ENCODE assay signal across 14 cellular contexts in genomic region chr17:72142614-72143013, GRCh38. TPM values are rescaled to one million over a fixed set of nuclear protein-coding genes. Genes with fewer than 3 reads are reported as not detected.
A peak's percentile ranks its signal among the peaks of the same experiment; 100 is the strongest.
DNase-seq lines count a peak whose midpoint lies in the region; ATAC-seq and TF ChIP-seq lines count a peak whose summit lies in the region.
"Had no signal": no experiment of that assay in that cellular context is flagged by ENCODE, and none has a peak within 500 bp of the region (broad histone marks: within the 10 kb centered on the region; RNA-seq: fewer than 3 reads in every experiment).

No MANE protein-coding gene starts in this region.

- POLR2A ChIA-PET in PC-3 (lab: Charles Lee; ENCODE audit: unreplicated experiment) = no interaction called here

- CTCF ChIA-PET in PC-3 (lab: Charles Lee) = no interaction called here

- DNase-seq in NCI-H2171 treated with DMSO at 0.1 percent for 48 hours (lab: John Stamatoyannopoulos, UW) (peak; percentile 59), NCI-H2171 (lab: John Stamatoyannopoulos, UW) (no peak), NCI-H524 treated with DMSO at 0.1 percent for 48 hours (lab: John Stamatoyannopoulos, UW) (peak; percentile 100), colonic mucosa (no peak), OCI-M1 (lab: John Stamatoyannopoulos, UW) (no peak), PC-3 (no peak), GM13976 (ENCODE audit: low spot score) (no peak)
- DNase-seq: BE2C; CD4-positive, CD25-positive, alpha-beta regulatory T cell; MV-4-11; NCI-H1417 treated with DMSO at 0.1 percent for 48 hours; NCI-H82 had no signal

- in situ Hi-C loops in GM13976 (cut with MboI; ENCODE audit: low sequenced_read_pairs, unreplicated experiment) = no loop called here

- no TSS peak for BruUV-seq in PC-3 (replicated peaks; lab: Mats Ljungman, UMichigan)

- no peak overlapping the region for H2AFZ ChIP-seq in PC-3 (ENCODE audit: low read length)

- H3K36me3 ChIP-seq in colonic mucosa (no peaks in the 10 kb centered on the region), PC-3 (ENCODE audit: low read depth, low read length) (no peaks in the 10 kb centered on the region)
- H3K36me3 ChIP-seq: BE2C had no signal

- H3K4me1 ChIP-seq in colonic mucosa = no peaks in the 10 kb centered on the region
- peaks cover 9% of the 10 kb centered on the region; the same call in 1 of the 2 replicates for H3K4me1 ChIP-seq in PC-3 (ENCODE audit: insufficient read depth, low read length)
- H3K4me1 ChIP-seq: BE2C had no signal

- no peaks in the 10 kb centered on the region for H3K79me2 ChIP-seq in PC-3 (ENCODE audit: low read length)

- H3K27ac ChIP-seq in colonic mucosa (peak overlapping the region; percentile 18), PC-3 (ENCODE audit: low read length) (no peak overlapping the region)
- H3K27ac ChIP-seq: KMS-11 had no signal

- no peaks in the 10 kb centered on the region for H4K20me1 ChIP-seq in PC-3 (ENCODE audit: low read length)

- intact Hi-C loops in colonic mucosa (cut with DNase I) (no loop called here), PC-3 (cut with micrococcal nuclease) (no loop called here)

- TF ChIP-seq CTCF in colonic mucosa (IDR thresholded peaks at IDR 0.05) = no peak
- TF ChIP-seq CTCF in PC-3 (conservative IDR thresholded peaks at IDR 0.05; ENCODE audit: low read depth, low read length) = no peak
- no peak for TF ChIP-seq CTCF in GM13976 (IDR thresholded peaks at IDR 0.05; ENCODE audit: borderline replicate concordance, control extremely low read depth, extremely low read depth, insufficient read depth, missing control alignments)

- H3K9me2 ChIP-seq in PC-3 (replicated peaks; ENCODE audit: low read length) = no peaks in the 10 kb centered on the region

- H3K9me3 ChIP-seq in colonic mucosa (no peaks in the 10 kb centered on the region), PC-3 (ENCODE audit: low read length) (no peaks in the 10 kb centered on the region)
- H3K9me3 ChIP-seq: BE2C, Caco-2 had no signal

- no peak for ATAC-seq in PC-3

- no peak overlapping the region for H3K4me2 ChIP-seq in PC-3 (ENCODE audit: low read length)
- H3K4me2 ChIP-seq: KMS-11 had no signal

- H3F3A ChIP-seq in PC-3 (ENCODE audit: low read length, unreplicated experiment) = no peaks in the 10 kb centered on the region

- H3K4me3 ChIP-seq in colonic mucosa (no peak overlapping the region), PC-3 (ENCODE audit: low read length) (no peak overlapping the region)

- H3K9ac ChIP-seq in colonic mucosa (ENCODE audit: low read depth in 2 of 2, low read length in 2 of 2) = no peak overlapping the region
- no peak overlapping the region for H3K9ac ChIP-seq in PC-3 (ENCODE audit: low read length)
- H3K9ac ChIP-seq: KMS-11 had no signal

- H3K27me3 ChIP-seq in colonic mucosa (no peaks in the 10 kb centered on the region), PC-3 (ENCODE audit: low read length) (no peaks in the 10 kb centered on the region)
- H3K27me3 ChIP-seq: BE2C had no signal

RNA-seq across cellular contexts. Expression of gene SOX9, which starts 21.8 kb away (rescaled TPM):
- 10 to 100 TPM; 52.3 to 74.2 TPM for total RNA-seq in colonic mucosa
- total RNA-seq in PC-3 (2014; rRNA removed) = 119 and 151 TPM in 2 replicates
- total RNA-seq: CD4-positive, CD25-positive, alpha-beta regulatory T cell had no signal

Comparison
In these comparisons a context has a peak if more than half of its experiments do, and no peak if none do; other contexts are left out.
1. DNase-seq: peak in NCI-H2171 treated with DMSO at 0.1 percent for 48 hours (single experiment) and NCI-H524 treated with DMSO at 0.1 percent for 48 hours (single experiment); none in NCI-H2171 (single experiment), colonic mucosa (single experiment), OCI-M1 (single experiment), PC-3 (single experiment) and GM13976 (single experiment).